ENCODE assay signal across 19 cellular contexts in genomic region chr1:93016171-93016570, GRCh38. TPM values are rescaled to one million over a fixed set of nuclear protein-coding genes. Genes with fewer than 3 reads are reported as not detected.
DNase-seq lines count a peak whose midpoint lies in the region; ATAC-seq and TF ChIP-seq lines count a peak whose summit lies in the region.
"Had no signal": no experiment of that assay in that cellular context is flagged by ENCODE, and none has a peak within 500 bp of the region (broad histone marks: within the 10 kb centered on the region; RNA-seq: fewer than 3 reads in every experiment).

No MANE protein-coding gene starts in this region.

- peaks cover 10 to 23% of the 10 kb centered on the region in 2 donors for H3K27me3 Mint-ChIP-seq in CD8-positive, alpha-beta memory T cell

- H3K4me3 ChIP-seq in PC-9: peak overlapping the region; percentile 32
- no peak overlapping the region for H3K4me3 ChIP-seq in fibroblast of the aortic adventitia (ENCODE audit: low read depth, low read length)
- peak overlapping the region; percentile 2 for H3K4me3 ChIP-seq in retinal pigment epithelial cell (ENCODE audit: low read length)
- H3K4me3 ChIP-seq in CD8-positive, alpha-beta memory T cell (ENCODE audit: low read length): no peak overlapping the region
- H3K4me3 ChIP-seq: testis had no signal

- H3K36me3 Mint-ChIP-seq in CD8-positive, alpha-beta memory T cell: no peaks in the 10 kb centered on the region
- H3K36me3 Mint-ChIP-seq: activated CD4-positive, alpha-beta memory T cell treated with anti-CD3 and anti-CD28 coated beads for 36 hours had no signal

- H3K9me2 ChIP-seq in PC-9 (ENCODE audit: insufficient read depth): no peaks in the 10 kb centered on the region

- H2AFZ ChIP-seq in PC-9: peak overlapping the region; percentile 35

- H3K4me2 ChIP-seq in PC-9: peak overlapping the region; percentile 70

- H3K9me3 Mint-ChIP-seq in CD8-positive, alpha-beta memory T cell: no peaks in the 10 kb centered on the region
- H3K9me3 Mint-ChIP-seq: activated CD4-positive, alpha-beta memory T cell treated with anti-CD3 and anti-CD28 coated beads for 36 hours; activated T-helper 1 cell treated with anti-CD3 and anti-CD28 coated beads, Interleukin-12 subunit alpha, Interleukin-12 subunit beta, Interleukin-2, Interleukin-4 antibody, amounts not matched to agents 30 ng/mL and 10 ng/mL and 1 ng/mL, durations not matched to agents 14 hours and 24 hours and 36 hours had no signal

- BruUV-seq in PC-9 (replicated peaks; lab: Mats Ljungman, UMichigan): no TSS peak

- POLR2A ChIA-PET in PC-9 (lab: Charles Lee; ENCODE audit: unreplicated experiment): interaction anchor here (0.6 to 1.2 kb wide), 4 partner anchors 45 to 1089 kb away, joined by 3 to 5 read pairs (median 4); partner anchors contain the start of gene DIPK1A
- POLR2A ChIA-PET in CD8-positive, alpha-beta memory T cell (lab: Charles Lee): no interaction called here

- no peak overlapping the region for H3K27ac Mint-ChIP-seq in CD8-positive, alpha-beta memory T cell
- H3K27ac Mint-ChIP-seq: activated CD4-positive, alpha-beta memory T cell treated with anti-CD3 and anti-CD28 coated beads for 36 hours; activated T-helper 1 cell treated with anti-CD3 and anti-CD28 coated beads, Interleukin-12 subunit alpha, Interleukin-12 subunit beta, Interleukin-2, Interleukin-4 antibody, amounts not matched to agents 30 ng/mL and 10 ng/mL and 1 ng/mL, durations not matched to agents 14 hours and 24 hours and 36 hours had no signal

- no peaks in the 10 kb centered on the region for H4K20me1 ChIP-seq in PC-9 (ENCODE audit: insufficient read depth)

- intact Hi-C loops in PC-9 (cut with micrococcal nuclease; ENCODE audit: unreplicated experiment): no loop called here

- H3K27me3 ChIP-seq in PC-9 (ENCODE audit: insufficient read depth, low read depth): no peaks in the 10 kb centered on the region
- no peaks in the 10 kb centered on the region for H3K27me3 ChIP-seq in CD8-positive, alpha-beta memory T cell (ENCODE audit: insufficient read depth, low read length, poor library complexity, severe bottlenecking)
- H3K27me3 ChIP-seq: testis had no signal

- H3K4me1 ChIP-seq in PC-9 (replicated peaks; ENCODE audit: insufficient read depth): peaks cover 61% of the 10 kb centered on the region
- no peaks in the 10 kb centered on the region for H3K4me1 ChIP-seq in CD8-positive, alpha-beta memory T cell (ENCODE audit: insufficient read depth, low read length)
- H3K4me1 ChIP-seq: testis had no signal

- no peaks in the 10 kb centered on the region for H3K4me1 Mint-ChIP-seq in CD8-positive, alpha-beta memory T cell

- no peaks in the 10 kb centered on the region for H3K36me3 ChIP-seq in PC-9 (ENCODE audit: low read depth)
- no peaks in the 10 kb centered on the region for H3K36me3 ChIP-seq in CD8-positive, alpha-beta memory T cell (ENCODE audit: insufficient read depth, low read length)

- no peak overlapping the region for H3K4me3 Mint-ChIP-seq in CD8-positive, alpha-beta memory T cell
- H3K4me3 Mint-ChIP-seq: activated CD4-positive, alpha-beta memory T cell treated with anti-CD3 and anti-CD28 coated beads for 36 hours; activated T-helper 1 cell treated with anti-CD3 and anti-CD28 coated beads, Interleukin-12 subunit alpha, Interleukin-12 subunit beta, Interleukin-2, Interleukin-4 antibody, amounts not matched to agents 30 ng/mL and 10 ng/mL and 1 ng/mL, durations not matched to agents 14 hours and 24 hours and 36 hours had no signal

- CTCF ChIA-PET in PC-9 (lab: Charles Lee): interaction anchor here (0.5 to 0.7 kb wide), 2 partner anchors 159 to 268 kb away, joined by 3 to 9 read pairs; no protein-coding TSS in a partner anchor
- CTCF ChIA-PET in CD8-positive, alpha-beta memory T cell (lab: Charles Lee): interaction anchor here (1.4 to 1.8 kb wide), 2 partner anchors 22 to 46 kb away, joined by 6 to 8 read pairs; no protein-coding TSS in a partner anchor

- H3K9me3 ChIP-seq in PC-9 (ENCODE audit: insufficient read depth, low read depth): no peaks in the 10 kb centered on the region
- no peaks in the 10 kb centered on the region for H3K9me3 ChIP-seq in CD8-positive, alpha-beta memory T cell (ENCODE audit: low read length)
- H3K9me3 ChIP-seq: testis had no signal

- H3K79me2 ChIP-seq in PC-9 (ENCODE audit: low read depth): no peaks in the 10 kb centered on the region

- TF ChIP-seq CTCF in PC-9 (conservative IDR thresholded peaks at IDR 0.05): no peak
- TF ChIP-seq CTCF in fibroblast of the aortic adventitia (IDR thresholded peaks at IDR 0.05; ENCODE audit: insufficient read depth, low read length): no peak
- TF ChIP-seq CTCF in retinal pigment epithelial cell (conservative IDR thresholded peaks at IDR 0.05; ENCODE audit: low read depth, low read length): no peak

- DNase-seq in GM03348 (ENCODE audit: low spot score): peak; percentile 29
- DNase-seq in PC-9: peak; percentile 14 to 87
- DNase-seq in fibroblast of the aortic adventitia (ENCODE audit: low read depth): peak; percentile 31
- DNase-seq in retinal pigment epithelial cell (ENCODE audit: low read depth): no peak
- DNase-seq in COLO668 (lab: John Stamatoyannopoulos, UW; ENCODE audit: unreplicated experiment): no peak
- DNase-seq in hypothalamus (lab: John Stamatoyannopoulos, UW): no peak
- no peak for DNase-seq in CD8-positive, alpha-beta memory T cell
- DNase-seq: activated CD4-positive, alpha-beta memory T cell treated with anti-CD3 and anti-CD28 coated beads for 36 hours; C1 segment of cervical spinal cord; DND-41; GOT3; NCI-H2107; NCI-H774; retina; stimulated activated CD4-positive, alpha-beta T cell treated with anti-CD3 and anti-CD28 coated beads, Interleukin-2, amount 100 ng/mL, for 48 hours; stimulated activated CD8-positive, alpha-beta memory T cell treated with anti-CD3 and anti-CD28 coated beads, Interleukin-4, amount 100 ng/mL, for 48 hours; testis had no signal

- ATAC-seq in GM19467 (IDR thresholded peaks at IDR 0.05; ENCODE audit: unreplicated experiment): no peak

- H3F3A ChIP-seq in PC-9 (ENCODE audit: insufficient read depth, low read depth): peaks cover 45% of the 10 kb centered on the region

- peak overlapping the region; percentile 93 for H3K27ac ChIP-seq in PC-9
- H3K27ac ChIP-seq in CD8-positive, alpha-beta memory T cell (ENCODE audit: low read depth, low read length): no peak overlapping the region
- H3K27ac ChIP-seq: testis had no signal

RNA-seq across cellular contexts. Expression of gene DIPK1A, which starts 54.9 kb away (rescaled TPM):
- total RNA-seq in PC-9 (2021) (10.5 and 11.2 TPM in 2 replicates), fibroblast of the aortic adventitia (ENCODE audit: low replicate concordance) (17.1 and 19.0 TPM in 2 replicates)
- total RNA-seq in CD8-positive, alpha-beta memory T cell: 10 to 100 TPM; 10.9 to 12.9 TPM
- 15.7 TPM for polyA plus RNA-seq in CD8-positive, alpha-beta memory T cell

Comparison
In these comparisons a context has a peak if more than half of its experiments do, and no peak if none do; other contexts are left out.
1. DNase-seq: peak in GM03348 (single experiment), PC-9 (2 of 2) and fibroblast of the aortic adventitia (single experiment); none in retinal pigment epithelial cell (single experiment), COLO668 (single experiment), hypothalamus (0 of 51) and CD8-positive, alpha-beta memory T cell (0 of 5).
2. H3K4me3 ChIP-seq: peak in PC-9 (single experiment) and retinal pigment epithelial cell (single experiment); none in fibroblast of the aortic adventitia (single experiment) and CD8-positive, alpha-beta memory T cell (single experiment).